In the genomic region with DNA sequence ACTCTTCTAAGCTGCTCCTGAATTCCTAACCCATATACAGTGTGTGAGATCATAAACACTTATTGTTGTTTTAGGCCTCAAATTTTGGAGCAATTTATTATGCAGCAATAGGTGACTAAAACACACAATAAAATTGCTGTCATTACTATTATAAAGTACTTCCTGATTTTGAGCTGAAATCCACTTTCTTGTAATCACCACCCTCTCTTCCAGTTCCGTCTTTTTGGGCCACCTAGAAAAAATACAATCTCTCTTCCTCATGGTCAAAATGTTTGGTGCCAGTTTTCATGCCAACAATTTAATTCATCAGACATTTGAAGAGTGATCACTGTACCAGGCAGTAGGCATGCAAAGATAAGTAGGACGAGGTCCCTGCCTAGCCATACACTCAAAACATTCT, we compare ENCODE assay signal across 16 cellular contexts. TPM values are rescaled to one million over a fixed set of nuclear protein-coding genes. Genes with fewer than 3 reads are reported as not detected.
DNase-seq lines count a peak whose midpoint lies in the region; TF ChIP-seq lines count a peak whose summit lies in the region.
"Had no signal": no experiment of that assay in that cellular context is flagged by ENCODE, and none has a peak within 500 bp of the region (broad histone marks: within the 10 kb centered on the region; RNA-seq: fewer than 3 reads in every experiment).

No MANE protein-coding gene starts in this region.

- H3K9me3 Mint-ChIP-seq in HFFc6, result peaks cover 13% of the 10 kb centered on the region
- H3K9me3 Mint-ChIP-seq in endodermal cell, result peaks cover 3% of the 10 kb centered on the region

- no peak overlapping the region for H3K9ac ChIP-seq in smooth muscle cell (ENCODE audit: low read depth)
- no peak overlapping the region for H3K9ac ChIP-seq in endodermal cell (ENCODE audit: extremely low read depth, low read length, poor library complexity, severe bottlenecking)

- peak overlapping the region; percentile 85 for H3K4me3 Mint-ChIP-seq in HFFc6
- no peak overlapping the region for H3K4me3 Mint-ChIP-seq in endodermal cell
- H3K4me3 Mint-ChIP-seq: type B pancreatic cell had no signal

- WGBS in smooth muscle cell (ENCODE audit: low lambda C conversion rate), result 90% methylated on average over 2 of the region's 2 CpGs
- 95 to 100% methylated on average over 1 to 2 of the region's 2 CpGs for WGBS in endodermal cell (ENCODE audit: insufficient coverage in 1 of 2, insufficient read length in 1 of 2), 2 experiments

- no peak overlapping the region for H2AFZ ChIP-seq in smooth muscle cell (ENCODE audit: low read depth)

- no peaks in the 10 kb centered on the region for H3K27me3 ChIP-seq in smooth muscle cell (ENCODE audit: low read depth)
- no peaks in the 10 kb centered on the region for H3K27me3 ChIP-seq in endodermal cell (ENCODE audit: control insufficient read depth, insufficient read depth, low read length, poor library complexity, severe bottlenecking)

- H3K36me3 ChIP-seq in smooth muscle cell (ENCODE audit: low read depth), result no peaks in the 10 kb centered on the region
- H3K36me3 ChIP-seq in endodermal cell (ENCODE audit: control insufficient read depth, insufficient read depth, low read length), result no peaks in the 10 kb centered on the region

- peak overlapping the region; percentile 98 for H3K27ac Mint-ChIP-seq in HFFc6
- H3K27ac Mint-ChIP-seq in endodermal cell, result no peak overlapping the region
- H3K27ac Mint-ChIP-seq: progenitor cell of endocrine pancreas had no signal

- H3K27ac ChIP-seq in RWPE1 (peak overlapping the region; percentile 92), smooth muscle cell (ENCODE audit: low read depth) (peak overlapping the region; percentile 88), endodermal cell (ENCODE audit: low read depth, low read length) (no peak overlapping the region)

- H4K20me1 ChIP-seq in smooth muscle cell (ENCODE audit: low read depth), result no peaks in the 10 kb centered on the region

- peak overlapping the region; percentile 56 for H3K4me2 ChIP-seq in smooth muscle cell

- H3K27me3 Mint-ChIP-seq in HFFc6 (ENCODE audit: insufficient read depth), result peaks cover 29% of the 10 kb centered on the region
- no peaks in the 10 kb centered on the region for H3K27me3 Mint-ChIP-seq in endodermal cell (ENCODE audit: insufficient read depth)
- H3K27me3 Mint-ChIP-seq: type B pancreatic cell had no signal

- H3K4me1 Mint-ChIP-seq in HFFc6 (ENCODE audit: low read depth) (peaks cover 32% of the 10 kb centered on the region), endodermal cell (peaks cover 2% of the 10 kb centered on the region)

- TF ChIP-seq CTCF in HFFc6 (IDR thresholded peaks at IDR 0.05) (no peak), RWPE1 (conservative IDR thresholded peaks at IDR 0.05; ENCODE audit: low read depth) (no peak), fibroblast of mammary gland (conservative IDR thresholded peaks at IDR 0.05; ENCODE audit: control insufficient read depth, insufficient read depth, low read depth, low read length) (no peak), smooth muscle cell (IDR thresholded peaks at IDR 0.05; ENCODE audit: borderline replicate concordance, insufficient read depth, poor library complexity, severe bottlenecking) (no peak), endodermal cell (conservative IDR thresholded peaks at IDR 0.05) (no peak)

- no peaks in the 10 kb centered on the region for H3K79me2 ChIP-seq in smooth muscle cell (ENCODE audit: low read depth)

- H3K4me1 ChIP-seq in smooth muscle cell (ENCODE audit: low read depth), result no peaks in the 10 kb centered on the region
- H3K4me1 ChIP-seq in endodermal cell (ENCODE audit: control insufficient read depth, insufficient read depth, low read length), result no peaks in the 10 kb centered on the region

- DNase-seq in HFFc6, result no peak
- DNase-seq in RWPE1 (ENCODE audit: low spot score), result no peak
- DNase-seq in fibroblast of mammary gland (ENCODE audit: low read depth), result peak; percentile 19
- DNase-seq in smooth muscle cell (lab: John Stamatoyannopoulos, UW; ENCODE audit: unreplicated experiment), result no peak
- no peak for DNase-seq in posterior vena cava (ENCODE audit: low spot score)
- DNase-seq in HT-29 (ENCODE audit: low spot score), result no peak
- no peak for DNase-seq in endodermal cell
- no peak for DNase-seq in T-helper 2 cell
- DNase-seq: activated CD4-positive, alpha-beta T cell treated with anti-CD3 and anti-CD28 coated beads, Interleukin-2, amount 50 U/mL, for 4 hours; DMS79 treated with DMSO at 0.1 percent for 48 hours; NCI-H1436; NCI-H510A; RPMI8226 had no signal

- H3F3A ChIP-seq in smooth muscle cell (ENCODE audit: low read depth), result no peaks in the 10 kb centered on the region

- H3K36me3 Mint-ChIP-seq in HFFc6 (ENCODE audit: low read depth), result peaks cover 37% of the 10 kb centered on the region
- H3K36me3 Mint-ChIP-seq in endodermal cell (ENCODE audit: low read depth), result no peaks in the 10 kb centered on the region

- intact Hi-C loops in posterior vena cava (cut with DNase I), result no loop called here

- H3K9me3 ChIP-seq in smooth muscle cell (replicated peaks; ENCODE audit: low read depth) (no peaks in the 10 kb centered on the region), endodermal cell (ENCODE audit: control insufficient read depth, low read length) (no peaks in the 10 kb centered on the region)
- H3K9me3 ChIP-seq: mucosa of descending colon had no signal

- CTCF ChIA-PET in RWPE1 (lab: Yijun Ruan, JAX), result interaction anchor here (1.2 kb wide), 1 partner anchor 44 kb away, joined by 3 read pairs; no protein-coding TSS in a partner anchor

- H3K4me3 ChIP-seq in fibroblast of mammary gland (ENCODE audit: control insufficient read depth, low read depth, low read length) (no peak overlapping the region), smooth muscle cell (no peak overlapping the region), endodermal cell (ENCODE audit: low read length) (no peak overlapping the region)
- H3K4me3 ChIP-seq: mucosa of descending colon had no signal

- POLR2A ChIA-PET in RWPE1 (lab: Yijun Ruan, JAX; ENCODE audit: low non-redundant PET), result interaction anchor here (0.7 kb wide), 1 partner anchor 53 kb away, joined by 3 read pairs; no protein-coding TSS in a partner anchor

RNA-seq across cellular contexts. Expression of a gene that starts 43.3 kb away (rescaled TPM):
- 10 to 100 TPM; 45.0 to 62.6 (median 54.0) TPM for total RNA-seq in HFFc6 (2021; fragmentation: NEBNext Ultra II Directional; extraction: Animal tissue kit (Norgen Biotek cat#: 25700))
- total RNA-seq in smooth muscle cell (59.7 and 74.3 TPM in 2 replicates), posterior vena cava (10 to 100 TPM; 47.7 to 70.1 TPM), endodermal cell (10 to 100 TPM; 61.9 to 69.3 TPM)
- polyA plus RNA-seq in smooth muscle cell, result 7.6 and 19.4 TPM in 2 replicates
- total RNA-seq in HT-29 (2014; rRNA removed; shearing (Covaris generic)), result 26.8 and 41.0 TPM in 2 replicates
- 35.2 TPM for polyA plus RNA-seq in endodermal cell (2013, experiment 1 of 2)
- polyA plus RNA-seq in endodermal cell (2013, experiment 2 of 2), result 34.2 TPM
